In genomic region chr2:203999844-204000243, GRCh38 we compare ENCODE assay signal across 14 cellular contexts.
DNase-seq lines count a peak whose midpoint lies in the region; ATAC-seq and TF ChIP-seq lines count a peak whose summit lies in the region.
"Had no signal": no experiment of that assay in that cellular context is flagged by ENCODE, and none has a peak within 500 bp of the region (broad histone marks: within the 10 kb centered on the region; RNA-seq: fewer than 3 reads in every experiment).

No MANE protein-coding gene starts in this region.

- no peaks in the 10 kb centered on the region for H3K27me3 ChIP-seq in CD4-positive, alpha-beta T cell (ENCODE audit: control insufficient read depth, insufficient read depth, low read length)

- peak overlapping the region; percentile 56 for H3K27ac Mint-ChIP-seq in activated CD8-positive, alpha-beta T cell treated with anti-CD3 and anti-CD28 coated beads, Interleukin-2, amount 10 ng/mL, durations not matched to agents 7 days and 5 days
- H3K27ac Mint-ChIP-seq in activated CD8-positive, alpha-beta T cell treated with anti-CD3 and anti-CD28 coated beads for 36 hours, result no peak overlapping the region
- peak overlapping the region; percentile 86 for H3K27ac Mint-ChIP-seq in CD4-positive, alpha-beta T cell
- peak overlapping the region in 6 of 10 donors; percentile 14 to 67 (median 46) for H3K27ac Mint-ChIP-seq in naive thymus-derived CD8-positive, alpha-beta T cell

- peaks cover 17% of the 10 kb centered on the region for H3K36me3 Mint-ChIP-seq in activated CD8-positive, alpha-beta T cell treated with anti-CD3 and anti-CD28 coated beads, Interleukin-2, amount 10 ng/mL, durations not matched to agents 7 days and 5 days (ENCODE audit: low read depth)
- peaks cover 7% of the 10 kb centered on the region for H3K36me3 Mint-ChIP-seq in activated CD8-positive, alpha-beta T cell treated with anti-CD3 and anti-CD28 coated beads for 36 hours (ENCODE audit: low read depth)
- no peaks in the 10 kb centered on the region for H3K36me3 Mint-ChIP-seq in CD4-positive, alpha-beta T cell (ENCODE audit: low read depth)
- H3K36me3 Mint-ChIP-seq in naive thymus-derived CD8-positive, alpha-beta T cell, result peaks cover 0 to 6% (median 0%) of the 10 kb centered on the region in 3 donors

- peaks cover 5% of the 10 kb centered on the region for H3K9me3 Mint-ChIP-seq in activated CD8-positive, alpha-beta T cell treated with anti-CD3 and anti-CD28 coated beads, Interleukin-2, amount 10 ng/mL, durations not matched to agents 7 days and 5 days (ENCODE audit: insufficient read depth)
- peaks cover 9% of the 10 kb centered on the region for H3K9me3 Mint-ChIP-seq in activated CD8-positive, alpha-beta T cell treated with anti-CD3 and anti-CD28 coated beads for 36 hours
- H3K9me3 Mint-ChIP-seq in CD4-positive, alpha-beta T cell, result no peaks in the 10 kb centered on the region
- peaks cover 0 to 5% (median 0%) of the 10 kb centered on the region in 9 donors for H3K9me3 Mint-ChIP-seq in naive thymus-derived CD8-positive, alpha-beta T cell

- H3K4me1 Mint-ChIP-seq in activated CD8-positive, alpha-beta T cell treated with anti-CD3 and anti-CD28 coated beads, Interleukin-2, amount 10 ng/mL, durations not matched to agents 7 days and 5 days (ENCODE audit: low read depth), result peaks cover 69% of the 10 kb centered on the region
- peaks cover 83% of the 10 kb centered on the region for H3K4me1 Mint-ChIP-seq in activated CD8-positive, alpha-beta T cell treated with anti-CD3 and anti-CD28 coated beads for 36 hours (ENCODE audit: low read depth)
- H3K4me1 Mint-ChIP-seq in CD4-positive, alpha-beta T cell (ENCODE audit: low read depth), result peaks cover 89% of the 10 kb centered on the region
- H3K4me1 Mint-ChIP-seq in naive thymus-derived CD8-positive, alpha-beta T cell, result peaks cover 18 to 70% (median 58%) of the 10 kb centered on the region in 4 donors

- POLR2A ChIA-PET in activated CD8-positive, alpha-beta T cell treated with anti-CD3 and anti-CD28 coated beads, Interleukin-2, amount 10 ng/mL, durations not matched to agents 7 days and 5 days (lab: Charles Lee), result no interaction called here
- POLR2A ChIA-PET in activated CD8-positive, alpha-beta T cell treated with anti-CD3 and anti-CD28 coated beads for 36 hours (lab: Charles Lee), result interaction anchor here (0.6 to 2.8 kb wide), 12 partner anchors 7 to 138 kb away, joined by 3 to 9 read pairs (median 4); no protein-coding TSS in a partner anchor
- POLR2A ChIA-PET in CD4-positive, alpha-beta T cell (lab: Charles Lee), result interaction anchor here (0.6 to 2.8 kb wide), 10 partner anchors 11 to 929 kb away, joined by 3 to 11 read pairs (median 3); no protein-coding TSS in a partner anchor
- POLR2A ChIA-PET in naive thymus-derived CD8-positive, alpha-beta T cell (lab: Charles Lee), result interaction anchor here (1.0 to 1.3 kb wide), 2 partner anchors 63 to 233 kb away, joined by 3 to 4 read pairs; partner anchors contain the start of gene ICOS

- DNase-seq in activated CD8-positive, alpha-beta T cell treated with anti-CD3 and anti-CD28 coated beads, Interleukin-2, amount 10 ng/mL, durations not matched to agents 7 days and 5 days, result no peak
- DNase-seq in activated CD8-positive, alpha-beta T cell treated with anti-CD3 and anti-CD28 coated beads for 36 hours, result no peak
- DNase-seq in CD4-positive, alpha-beta T cell, result no peak
- DNase-seq in naive thymus-derived CD8-positive, alpha-beta T cell, result no peak
- no peak for DNase-seq in KBM-7
- no peak for DNase-seq in NCI-H128 (lab: John Stamatoyannopoulos, UW; ENCODE audit: unreplicated experiment)
- DNase-seq: GDM1, GOT3, NCI-H187 treated with DMSO at 0.1 percent for 48 hours, NCI-H2171, NCI-H446, NCI-H69, SHP77 treated with DMSO at 0.1 percent for 48 hours had no signal

- CTCF ChIA-PET in activated CD8-positive, alpha-beta T cell treated with anti-CD3 and anti-CD28 coated beads, Interleukin-2, amount 10 ng/mL, durations not matched to agents 7 days and 5 days (lab: Charles Lee), result interaction anchor here (0.6 to 2.5 kb wide), 13 partner anchors 9 to 170 kb away, joined by 3 to 8 read pairs (median 3); no protein-coding TSS in a partner anchor
- CTCF ChIA-PET in activated CD8-positive, alpha-beta T cell treated with anti-CD3 and anti-CD28 coated beads for 36 hours (lab: Charles Lee), result interaction anchor here (0.8 to 1.8 kb wide), 6 partner anchors 16 to 178 kb away, joined by 3 to 9 read pairs (median 4); no protein-coding TSS in a partner anchor
- CTCF ChIA-PET in CD4-positive, alpha-beta T cell (lab: Charles Lee), result interaction anchor here (0.8 to 1.0 kb wide), 2 partner anchors 13 to 16 kb away, joined by 3 to 5 read pairs; no protein-coding TSS in a partner anchor

- no peak overlapping the region for H3K4me3 Mint-ChIP-seq in activated CD8-positive, alpha-beta T cell treated with anti-CD3 and anti-CD28 coated beads, Interleukin-2, amount 10 ng/mL, durations not matched to agents 7 days and 5 days
- no peak overlapping the region for H3K4me3 Mint-ChIP-seq in activated CD8-positive, alpha-beta T cell treated with anti-CD3 and anti-CD28 coated beads for 36 hours
- no peak overlapping the region for H3K4me3 Mint-ChIP-seq in CD4-positive, alpha-beta T cell
- peak overlapping the region in 7 of 10 donors; percentile 5 to 77 (median 53) for H3K4me3 Mint-ChIP-seq in naive thymus-derived CD8-positive, alpha-beta T cell

- H3K27me3 Mint-ChIP-seq in activated CD8-positive, alpha-beta T cell treated with anti-CD3 and anti-CD28 coated beads, Interleukin-2, amount 10 ng/mL, durations not matched to agents 7 days and 5 days (ENCODE audit: low read depth), result no peaks in the 10 kb centered on the region
- no peaks in the 10 kb centered on the region for H3K27me3 Mint-ChIP-seq in activated CD8-positive, alpha-beta T cell treated with anti-CD3 and anti-CD28 coated beads for 36 hours
- no peaks in the 10 kb centered on the region for H3K27me3 Mint-ChIP-seq in CD4-positive, alpha-beta T cell
- H3K27me3 Mint-ChIP-seq in naive thymus-derived CD8-positive, alpha-beta T cell, result no peaks in the 10 kb centered on the region

- no peaks in the 10 kb centered on the region for H3K9me3 ChIP-seq in CD4-positive, alpha-beta T cell (ENCODE audit: control insufficient read depth, low read length)

- in situ Hi-C loops in KBM-7 (cut with MboI; ENCODE audit: low pct_unique_long_range_greater_than_20kb, low sequenced_read_pairs), result no loop called here

- intact Hi-C loops in activated CD8-positive, alpha-beta T cell treated with anti-CD3 and anti-CD28 coated beads for 36 hours (cut with micrococcal nuclease), result no loop called here
- intact Hi-C loops in CD4-positive, alpha-beta T cell (cut with DNase I, micrococcal nuclease), result loop anchor here in 1 of 2 experiments (5.0 kb wide), 2 partner anchors 48 to 63 kb away; partner anchors contain the start of gene ICOS

- no peak for ATAC-seq in activated CD8-positive, alpha-beta T cell treated with anti-CD3 and anti-CD28 coated beads, Interleukin-2, amount 10 ng/mL, durations not matched to agents 7 days and 5 days
- ATAC-seq in activated CD8-positive, alpha-beta T cell treated with anti-CD3 and anti-CD28 coated beads for 36 hours, result no peak
- no peak for ATAC-seq in CD4-positive, alpha-beta T cell (ENCODE audit: poor library complexity)
- no peak for ATAC-seq in naive thymus-derived CD8-positive, alpha-beta T cell

- TF ChIP-seq CTCF in activated CD8-positive, alpha-beta T cell treated with anti-CD3 and anti-CD28 coated beads for 36 hours (IDR thresholded peaks at IDR 0.05), result no peak
- no peak for TF ChIP-seq CTCF in CD4-positive, alpha-beta T cell (IDR thresholded peaks at IDR 0.05)
- no peak for TF ChIP-seq CTCF in VCaP (conservative IDR thresholded peaks at IDR 0.05)

- H3K27ac ChIP-seq in CD4-positive, alpha-beta T cell (ENCODE audit: low read depth, low read length), result no peak overlapping the region
- peak overlapping the region; percentile 51 for H3K27ac ChIP-seq in VCaP

Comparison
In these comparisons a context has a peak if more than half of its experiments do, and no peak if none do; other contexts are left out.
1. H3K4me3 Mint-ChIP-seq: peak in naive thymus-derived CD8-positive, alpha-beta T cell (7 of 10); none in activated CD8-positive, alpha-beta T cell treated with anti-CD3 and anti-CD28 coated beads, Interleukin-2, amount 10 ng/mL, durations not matched to agents 7 days and 5 days (single experiment), activated CD8-positive, alpha-beta T cell treated with anti-CD3 and anti-CD28 coated beads for 36 hours (single experiment) and CD4-positive, alpha-beta T cell (single experiment).